ENCODE assay signal across 7 cellular contexts in the genomic region with DNA sequence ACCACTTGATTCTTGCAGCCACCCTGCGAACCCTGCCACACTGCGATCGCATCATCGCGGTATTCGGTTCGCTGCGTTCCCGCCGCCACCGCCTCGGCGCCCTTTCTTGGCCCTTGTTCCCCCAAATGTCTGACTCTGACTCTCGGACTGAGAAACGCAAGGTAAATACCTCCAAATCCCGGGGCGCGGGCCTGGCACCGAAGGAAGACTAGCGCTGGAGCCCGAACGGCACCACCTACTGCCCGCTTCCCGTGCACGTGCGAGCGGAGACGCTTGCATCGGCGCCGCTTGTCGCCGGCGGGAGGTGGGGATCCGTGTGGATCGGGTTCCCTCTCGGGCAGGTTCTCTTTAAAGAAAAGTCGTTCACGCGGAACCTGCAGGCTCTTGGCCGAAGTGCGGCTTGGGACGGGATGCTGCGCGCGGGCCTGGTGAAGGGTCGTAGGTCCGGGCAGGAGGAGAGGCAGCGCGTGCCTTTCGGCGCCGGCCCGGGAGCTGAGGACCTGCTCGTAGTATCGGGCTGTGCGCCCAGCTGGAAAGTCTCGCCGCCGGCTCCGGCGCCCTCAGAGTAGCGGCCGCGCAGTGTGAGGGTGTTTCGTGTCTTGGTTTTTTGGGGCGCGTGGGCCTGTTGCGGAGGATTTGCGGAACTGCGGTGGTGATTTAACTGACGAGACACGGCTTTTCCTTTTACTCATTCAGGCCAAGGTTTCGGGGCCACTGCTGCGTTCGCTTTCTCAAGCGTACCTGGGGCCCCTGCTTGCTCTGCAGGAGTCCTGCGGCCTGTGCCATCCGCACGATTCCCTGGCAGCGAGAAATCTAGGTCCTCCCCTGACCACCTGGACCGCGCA. TPM values are rescaled to one million over a fixed set of nuclear protein-coding genes. Genes with fewer than 3 reads are reported as not detected.
A peak's percentile ranks its signal among the peaks of the same experiment; 100 is the strongest.
DNase-seq lines count a peak whose midpoint lies in the region; ATAC-seq and TF ChIP-seq lines count a peak whose summit lies in the region.

No MANE protein-coding gene starts in this region.

- peak overlapping the region; percentile 79 for H3K27ac Mint-ChIP-seq in T-helper 2 cell treated with Interferon-gamma antibody and Interleukin-4, amounts not matched to agents 5 μg/mL and 100 μg/mL, for 36 hours

- H3K4me1 Mint-ChIP-seq in T-helper 2 cell treated with Interferon-gamma antibody and Interleukin-4, amounts not matched to agents 5 μg/mL and 100 μg/mL, for 36 hours (ENCODE audit: low read depth): peaks cover 40% of the 10 kb centered on the region

- peaks cover 82% of the 10 kb centered on the region for H3K27me3 Mint-ChIP-seq in T-helper 2 cell treated with Interferon-gamma antibody and Interleukin-4, amounts not matched to agents 5 μg/mL and 100 μg/mL, for 36 hours (ENCODE audit: low read depth)

- ATAC-seq in GM18502 (IDR thresholded peaks at IDR 0.05; ENCODE audit: poor library complexity, unreplicated experiment) (peak; percentile 6), left lobe of liver (peak; percentile 25), GM19452 (IDR thresholded peaks at IDR 0.05; ENCODE audit: unreplicated experiment) (no peak)

- DNase-seq in LHCN-M2 (ENCODE audit: low read depth): peak; percentile 27
- DNase-seq in T-helper 2 cell treated with Interferon-gamma antibody and Interleukin-4, amounts not matched to agents 5 μg/mL and 100 μg/mL, for 36 hours (ENCODE audit: low spot score): peak; percentile 46
- DNase-seq in cardiac fibroblast (ENCODE audit: low read depth in 2 of 2): peak; percentile 24 to 34
- peak; percentile 70 for DNase-seq in left lobe of liver (ENCODE audit: low spot score)
- peak; percentile 50 for DNase-seq in stimulated activated CD4-positive, alpha-beta T cell treated with anti-CD3 and anti-CD28 coated beads, Interleukin-4, amount 100 ng/mL, for 1 hour

- no peak for TF ChIP-seq CTCF in cardiac fibroblast (IDR thresholded peaks at IDR 0.05; ENCODE audit: low read depth, low read length)

- peaks cover 22% of the 10 kb centered on the region for H3K36me3 Mint-ChIP-seq in T-helper 2 cell treated with Interferon-gamma antibody and Interleukin-4, amounts not matched to agents 5 μg/mL and 100 μg/mL, for 36 hours (ENCODE audit: low read depth)

- peak overlapping the region; percentile 95 for H3K4me3 Mint-ChIP-seq in T-helper 2 cell treated with Interferon-gamma antibody and Interleukin-4, amounts not matched to agents 5 μg/mL and 100 μg/mL, for 36 hours

- H3K4me3 ChIP-seq in cardiac fibroblast (replicated peaks in 1 of 2; ENCODE audit: low read depth in 2 of 2, low read length in 2 of 2): peak overlapping the region; percentile 68 to 96

- no peaks in the 10 kb centered on the region for H3K9me3 Mint-ChIP-seq in T-helper 2 cell treated with Interferon-gamma antibody and Interleukin-4, amounts not matched to agents 5 μg/mL and 100 μg/mL, for 36 hours

RNA-seq across cellular contexts. Expression of gene BCL2L11, which starts 0.5 kb away (rescaled TPM):
- total RNA-seq in LHCN-M2 (2014; rRNA removed) (1.4 and 6.9 TPM in 2 replicates), left lobe of liver (9.1 TPM)
- polyA plus RNA-seq in LHCN-M2 (2012): 1.4 TPM
